ENCODE assay signal across 1 cellular context in the genomic region with DNA sequence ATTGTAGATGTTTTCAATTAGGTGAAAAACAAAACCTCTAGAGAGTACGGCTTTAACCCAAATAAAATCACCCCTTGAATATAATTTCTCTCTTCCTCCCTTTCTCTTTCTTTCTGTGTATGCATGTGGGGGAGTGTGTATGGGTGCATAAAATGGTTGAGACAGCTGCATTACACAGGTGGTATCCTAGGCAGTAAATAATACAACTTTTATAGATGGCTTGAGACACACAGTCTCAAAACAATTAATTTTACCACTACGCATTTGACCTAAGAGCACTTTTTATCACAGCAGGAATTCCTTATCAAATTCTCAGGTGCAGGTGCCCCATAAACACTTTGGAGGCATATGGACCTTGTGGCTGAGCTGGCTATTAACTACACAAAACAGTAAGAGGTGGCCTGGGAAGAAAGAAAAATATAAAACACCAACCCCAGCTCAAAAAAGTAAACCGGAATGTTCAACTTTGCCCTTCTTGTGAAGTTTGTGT.
TF ChIP-seq lines count a peak whose summit lies in the region.

No MANE protein-coding gene starts in this region.

TF ChIP-seq in GM23338, 12 proteins besides CTCF, POLR2A, EP300 and RAD21 (continued from another document):
- TF ChIP-seq, protein P1, sequence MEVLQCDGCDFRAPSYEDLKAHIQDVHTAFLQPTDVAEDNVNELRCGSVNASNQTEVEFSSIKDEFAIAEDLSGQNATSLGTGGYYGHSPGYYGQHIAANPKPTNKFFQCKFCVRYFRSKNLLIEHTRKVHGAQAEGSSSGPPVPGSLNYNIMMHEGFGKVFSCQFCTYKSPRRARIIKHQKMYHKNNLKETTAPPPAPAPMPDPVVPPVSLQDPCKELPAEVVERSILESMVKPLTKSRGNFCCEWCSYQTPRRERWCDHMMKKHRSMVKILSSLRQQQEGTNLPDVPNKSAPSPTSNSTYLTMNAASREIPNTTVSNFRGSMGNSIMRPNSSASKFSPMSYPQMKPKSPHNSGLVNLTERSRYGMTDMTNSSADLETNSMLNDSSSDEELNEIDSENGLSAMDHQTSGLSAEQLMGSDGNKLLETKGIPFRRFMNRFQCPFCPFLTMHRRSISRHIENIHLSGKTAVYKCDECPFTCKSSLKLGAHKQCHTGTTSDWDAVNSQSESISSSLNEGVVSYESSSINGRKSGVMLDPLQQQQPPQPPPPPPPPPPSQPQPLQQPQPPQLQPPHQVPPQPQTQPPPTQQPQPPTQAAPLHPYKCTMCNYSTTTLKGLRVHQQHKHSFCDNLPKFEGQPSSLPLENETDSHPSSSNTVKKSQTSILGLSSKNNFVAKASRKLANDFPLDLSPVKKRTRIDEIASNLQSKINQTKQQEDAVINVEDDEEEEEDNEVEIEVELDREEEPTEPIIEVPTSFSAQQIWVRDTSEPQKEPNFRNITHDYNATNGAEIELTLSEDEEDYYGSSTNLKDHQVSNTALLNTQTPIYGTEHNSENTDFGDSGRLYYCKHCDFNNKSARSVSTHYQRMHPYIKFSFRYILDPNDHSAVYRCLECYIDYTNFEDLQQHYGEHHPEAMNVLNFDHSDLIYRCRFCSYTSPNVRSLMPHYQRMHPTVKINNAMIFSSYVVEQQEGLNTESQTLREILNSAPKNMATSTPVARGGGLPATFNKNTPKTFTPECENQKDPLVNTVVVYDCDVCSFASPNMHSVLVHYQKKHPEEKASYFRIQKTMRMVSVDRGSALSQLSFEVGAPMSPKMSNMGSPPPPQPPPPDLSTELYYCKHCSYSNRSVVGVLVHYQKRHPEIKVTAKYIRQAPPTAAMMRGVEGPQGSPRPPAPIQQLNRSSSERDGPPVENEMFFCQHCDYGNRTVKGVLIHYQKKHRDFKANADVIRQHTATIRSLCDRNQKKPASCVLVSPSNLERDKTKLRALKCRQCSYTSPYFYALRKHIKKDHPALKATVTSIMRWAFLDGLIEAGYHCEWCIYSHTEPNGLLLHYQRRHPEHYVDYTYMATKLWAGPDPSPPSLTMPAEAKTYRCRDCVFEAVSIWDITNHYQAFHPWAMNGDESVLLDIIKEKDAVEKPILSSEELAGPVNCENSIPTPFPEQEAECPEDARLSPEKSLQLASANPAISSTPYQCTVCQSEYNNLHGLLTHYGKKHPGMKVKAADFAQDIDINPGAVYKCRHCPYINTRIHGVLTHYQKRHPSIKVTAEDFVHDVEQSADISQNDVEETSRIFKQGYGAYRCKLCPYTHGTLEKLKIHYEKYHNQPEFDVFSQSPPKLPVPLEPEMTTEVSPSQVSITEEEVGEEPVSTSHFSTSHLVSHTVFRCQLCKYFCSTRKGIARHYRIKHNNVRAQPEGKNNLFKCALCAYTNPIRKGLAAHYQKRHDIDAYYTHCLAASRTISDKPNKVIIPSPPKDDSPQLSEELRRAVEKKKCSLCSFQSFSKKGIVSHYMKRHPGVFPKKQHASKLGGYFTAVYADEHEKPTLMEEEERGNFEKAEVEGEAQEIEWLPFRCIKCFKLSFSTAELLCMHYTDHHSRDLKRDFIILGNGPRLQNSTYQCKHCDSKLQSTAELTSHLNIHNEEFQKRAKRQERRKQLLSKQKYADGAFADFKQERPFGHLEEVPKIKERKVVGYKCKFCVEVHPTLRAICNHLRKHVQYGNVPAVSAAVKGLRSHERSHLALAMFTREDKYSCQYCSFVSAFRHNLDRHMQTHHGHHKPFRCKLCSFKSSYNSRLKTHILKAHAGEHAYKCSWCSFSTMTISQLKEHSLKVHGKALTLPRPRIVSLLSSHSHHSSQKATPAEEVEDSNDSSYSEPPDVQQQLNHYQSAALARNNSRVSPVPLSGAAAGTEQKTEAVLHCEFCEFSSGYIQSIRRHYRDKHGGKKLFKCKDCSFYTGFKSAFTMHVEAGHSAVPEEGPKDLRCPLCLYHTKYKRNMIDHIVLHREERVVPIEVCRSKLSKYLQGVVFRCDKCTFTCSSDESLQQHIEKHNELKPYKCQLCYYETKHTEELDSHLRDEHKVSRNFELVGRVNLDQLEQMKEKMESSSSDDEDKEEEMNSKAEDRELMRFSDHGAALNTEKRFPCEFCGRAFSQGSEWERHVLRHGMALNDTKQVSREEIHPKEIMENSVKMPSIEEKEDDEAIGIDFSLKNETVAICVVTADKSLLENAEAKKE (CRISPR knock-in tag; IDR thresholded peaks at IDR 0.05), result no peak
